Comparison of ENCODE assay signal across 10 cellular contexts in the genomic region with DNA sequence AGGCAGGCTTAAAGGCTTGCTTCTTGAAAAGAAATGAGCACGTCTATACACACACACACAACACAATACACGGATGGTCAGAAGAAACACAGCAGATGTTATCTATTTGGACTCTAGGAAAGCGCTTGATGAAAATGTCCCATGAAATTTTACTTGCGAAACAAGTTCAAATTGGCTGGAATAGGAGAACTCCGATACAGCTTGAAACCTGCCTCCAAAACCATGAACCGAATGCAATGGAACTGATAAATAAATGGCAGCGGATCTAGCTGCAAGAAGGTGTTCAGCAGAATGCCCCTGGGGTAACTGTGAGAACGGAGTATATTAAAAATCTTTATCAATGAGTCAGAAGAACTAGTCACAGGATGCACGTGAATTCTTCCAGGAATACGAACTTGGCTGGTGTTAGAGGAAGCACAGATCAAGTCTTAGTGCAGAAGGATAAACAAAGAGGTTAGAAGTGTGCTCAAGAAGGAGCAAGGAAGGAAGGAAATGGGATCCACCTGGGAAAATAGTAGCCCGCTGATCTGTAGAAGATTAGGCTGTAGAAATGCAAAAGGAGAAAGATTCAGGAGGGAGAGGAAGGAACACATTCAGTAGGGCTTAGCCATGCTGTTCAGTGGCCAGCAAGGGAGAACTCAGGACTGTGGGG.
DNase-seq lines count a peak whose midpoint lies in the region; ATAC-seq, FAIRE-seq and TF ChIP-seq lines count a peak whose summit lies in the region.
"Had no signal": no experiment of that assay in that cellular context is flagged by ENCODE, and none has a peak within 500 bp of the region (broad histone marks: within the 10 kb centered on the region; RNA-seq: fewer than 3 reads in every experiment).

No MANE protein-coding gene starts in this region.

- WGBS in tibial nerve, 2 donors = 40 to 51% methylated on average over 11 of the region's 11 CpGs

- no peak for TF ChIP-seq RAD21 in Ishikawa (IDR thresholded peaks at IDR 0.05; ENCODE audit: low read depth)

- TF ChIP-seq POLR2A in tibial nerve (IDR thresholded peaks at IDR 0.05) = no peak

- peak; percentile 73 for FAIRE-seq in bronchial epithelial cell (lab: Jason Lieb, UNC)
- FAIRE-seq: GM12878 had no signal

- DNase-seq in bronchial epithelial cell (ENCODE audit: low read depth) (peak; percentile 93), kidney epithelial cell (ENCODE audit: low read depth) (peak; percentile 81), tibial nerve (ENCODE audit: low spot score in 2 of 2) (peak in 1 of 2 donors; percentile 36), BE2C (no peak), NCI-H526 (lab: John Stamatoyannopoulos, UW) (no peak), HuH-7 (ENCODE audit: low spot score) (no peak)
- DNase-seq: glutamatergic neuron had no signal

- no peak for ATAC-seq in HG02884 (IDR thresholded peaks at IDR 0.05; ENCODE audit: unreplicated experiment)
- ATAC-seq: GM12878 had no signal

- H3K27me3 ChIP-seq in bronchial epithelial cell (ENCODE audit: control insufficient read depth, insufficient read depth, low read length) = no peaks in the 10 kb centered on the region
- no peaks in the 10 kb centered on the region for H3K27me3 ChIP-seq in kidney epithelial cell (ENCODE audit: control insufficient read depth, insufficient read depth, low read length)
- no peaks in the 10 kb centered on the region for H3K27me3 ChIP-seq in tibial nerve
- H3K27me3 ChIP-seq in BE2C = no peaks in the 10 kb centered on the region

- no peak overlapping the region for H3K4me3 ChIP-seq in bronchial epithelial cell (ENCODE audit: low read depth, low read length)
- no peak overlapping the region for H3K4me3 ChIP-seq in kidney epithelial cell (ENCODE audit: low read depth, low read length)
- H3K4me3 ChIP-seq in tibial nerve = no peak overlapping the region
- no peak overlapping the region for H3K4me3 ChIP-seq in BE2C (ENCODE audit: low read depth, low read length)
- H3K4me3 ChIP-seq: GM12878 had no signal

- TF ChIP-seq EP300 in Ishikawa (IDR thresholded peaks at IDR 0.05; ENCODE audit: borderline replicate concordance) = no peak
- peak in 1 of 2 donors; percentile 70 for TF ChIP-seq EP300 in tibial nerve (IDR thresholded peaks at IDR 0.05)

- peaks cover 0 to 15% (median 0%) of the 10 kb centered on the region in 4 donors for H3K4me1 ChIP-seq in tibial nerve
- H3K4me1 ChIP-seq in BE2C = no peaks in the 10 kb centered on the region

- TF ChIP-seq CTCF in bronchial epithelial cell (IDR thresholded peaks at IDR 0.05; ENCODE audit: insufficient read depth, low read length, severe bottlenecking) (no peak), kidney epithelial cell (IDR thresholded peaks at IDR 0.05; ENCODE audit: insufficient read depth, low read length, poor library complexity, severe bottlenecking) (no peak), tibial nerve (IDR thresholded peaks at IDR 0.05) (no peak), BE2C (IDR thresholded peaks at IDR 0.05; ENCODE audit: low read depth, low read length) (no peak)

- no peaks in the 10 kb centered on the region for H3K9me3 ChIP-seq in tibial nerve
- no peaks in the 10 kb centered on the region for H3K9me3 ChIP-seq in BE2C

- H3K36me3 ChIP-seq in bronchial epithelial cell (ENCODE audit: control insufficient read depth, insufficient read depth, low read length) (no peaks in the 10 kb centered on the region), kidney epithelial cell (ENCODE audit: control insufficient read depth, insufficient read depth, low read length) (no peaks in the 10 kb centered on the region), tibial nerve (no peaks in the 10 kb centered on the region), BE2C (no peaks in the 10 kb centered on the region)

- H3K27ac ChIP-seq in tibial nerve = peak overlapping the region in 3 of 4 donors; percentile 16 to 67 (median 60)

TF ChIP-seq in Ishikawa, 13 proteins besides CTCF, POLR2A, EP300 and RAD21:
- TF ChIP-seq ZBTB7A (IDR thresholded peaks at IDR 0.05; ENCODE audit: low read depth) (no peak), NFIC (IDR thresholded peaks at IDR 0.05) (0 out of 2 replicates have a peak, but pooled peaks have one; percentile 7)

Comparison
In these comparisons a context has a peak if more than half of its experiments do, and no peak if none do; other contexts are left out.
1. DNase-seq: peak in bronchial epithelial cell (single experiment) and kidney epithelial cell (single experiment); none in BE2C (single experiment), NCI-H526 (0 of 2) and HuH-7 (single experiment).